In the genomic region with DNA sequence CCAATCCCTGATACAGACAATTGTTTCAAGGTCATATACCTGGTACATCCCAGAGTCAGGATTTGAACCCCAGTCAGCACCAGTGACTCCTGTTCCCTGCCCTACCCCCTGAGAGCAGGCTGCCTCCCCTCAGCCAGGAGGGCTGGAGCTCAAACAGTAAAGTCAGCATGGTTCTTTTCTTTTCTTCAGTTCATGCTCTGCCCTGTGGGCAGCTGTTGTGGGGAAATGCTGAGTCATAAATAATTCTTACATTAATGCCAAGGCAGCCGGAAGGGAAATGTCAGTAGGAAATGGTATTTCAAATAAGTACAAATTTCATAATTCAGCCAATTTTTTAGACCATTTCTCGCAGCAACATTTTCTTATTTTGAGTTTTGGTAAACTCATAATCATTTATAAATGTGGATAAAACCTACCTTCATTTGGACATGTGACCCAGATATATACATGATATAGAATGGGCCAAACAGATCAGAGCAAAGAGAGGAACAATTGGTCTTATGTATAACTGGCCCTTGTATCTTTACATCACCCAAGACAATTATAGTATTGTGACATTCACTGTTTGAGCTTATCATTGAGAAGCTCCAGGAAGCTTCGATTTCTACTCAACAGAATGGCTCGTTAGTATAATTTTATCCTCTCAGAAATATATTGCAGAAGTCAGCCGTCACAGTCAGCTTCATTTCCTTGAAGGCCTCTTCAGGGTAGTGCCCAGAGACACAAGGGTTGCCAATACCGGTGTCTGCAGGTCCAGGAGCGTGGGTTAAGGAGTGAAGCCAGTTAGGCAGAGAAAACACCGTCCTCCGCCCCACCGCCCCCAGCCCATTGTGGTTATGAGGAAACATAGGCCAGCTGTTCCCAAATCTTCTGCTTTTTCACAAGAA, we compare ENCODE assay signal across 1 cellular context.
TF ChIP-seq lines count a peak whose summit lies in the region.

No MANE protein-coding gene starts in this region.

TF ChIP-seq in IMR-90, 13 proteins besides CTCF, POLR2A, EP300 and RAD21:
- TF ChIP-seq NFE2L2 (IDR thresholded peaks at IDR 0.05; ENCODE audit: low read depth, low read length) (peak; percentile 96), FOS (IDR thresholded peaks at IDR 0.05; ENCODE audit: low read depth, low read length) (peak; percentile 26; the same call in 1 of the 2 replicates), MAFK (IDR thresholded peaks at IDR 0.05; ENCODE audit: low read depth, low read length) (peak; percentile 92), RCOR1 (IDR thresholded peaks at IDR 0.05; ENCODE audit: insufficient replicate concordance, low read length) (no peak)
